In genomic region chr20:51759769-51760510, GRCh38 we compare ENCODE assay signal across 1 cellular context.
TF ChIP-seq lines count a peak whose summit lies in the region.

No MANE protein-coding gene starts in this region.

TF ChIP-seq in HepG2, 621 proteins besides CTCF, POLR2A, EP300 and RAD21:
- TF ChIP-seq TEAD2 (CRISPR knock-in tag; IDR thresholded peaks at IDR 0.05) (0 out of 2 replicates have a peak, but pooled peaks have one; percentile 20), SP5 (CRISPR knock-in tag; IDR thresholded peaks at IDR 0.05; ENCODE audit: borderline replicate concordance, low read depth) (peak; percentile 57), YEATS4 (CRISPR knock-in tag; IDR thresholded peaks at IDR 0.05; ENCODE audit: borderline replicate concordance) (0 out of 2 replicates have a peak, but pooled peaks have one; percentile 17), STAG1 (CRISPR knock-in tag; IDR thresholded peaks at IDR 0.05) (peak; percentile 7; the same call in 1 of the 2 replicates), ELF1 (CRISPR knock-in tag; IDR thresholded peaks at IDR 0.05) (0 out of 2 replicates have a peak, but pooled peaks have one; percentile 7), SNAPC4 (CRISPR knock-in tag; IDR thresholded peaks at IDR 0.05) (peak; percentile 87), ZMAT3 (CRISPR knock-in tag; conservative IDR thresholded peaks at IDR 0.05) (no peak), ZNF557 (CRISPR knock-in tag; IDR thresholded peaks at IDR 0.05) (0 out of 2 replicates have a peak, but pooled peaks have one; percentile 28), ZBTB43 (CRISPR knock-in tag; conservative IDR thresholded peaks at IDR 0.05) (0 out of 2 replicates have a peak, but pooled peaks have one; percentile 42), TFAP4 (IDR thresholded peaks at IDR 0.05; ENCODE audit: borderline replicate concordance, low read depth) (peak; percentile 66; the same call in 1 of the 2 replicates), ZNF468 (CRISPR knock-in tag; IDR thresholded peaks at IDR 0.05) (0 out of 2 replicates have a peak, but pooled peaks have one; percentile 64), KLF12 (CRISPR knock-in tag; IDR thresholded peaks at IDR 0.05; ENCODE audit: borderline replicate concordance) (no peak), ZNF256 (CRISPR knock-in tag; conservative IDR thresholded peaks at IDR 0.05) (0 out of 2 replicates have a peak, but pooled peaks have one; percentile 33), RFX1 (IDR thresholded peaks at IDR 0.05) (no peak)
- TF ChIP-seq, protein P1, sequence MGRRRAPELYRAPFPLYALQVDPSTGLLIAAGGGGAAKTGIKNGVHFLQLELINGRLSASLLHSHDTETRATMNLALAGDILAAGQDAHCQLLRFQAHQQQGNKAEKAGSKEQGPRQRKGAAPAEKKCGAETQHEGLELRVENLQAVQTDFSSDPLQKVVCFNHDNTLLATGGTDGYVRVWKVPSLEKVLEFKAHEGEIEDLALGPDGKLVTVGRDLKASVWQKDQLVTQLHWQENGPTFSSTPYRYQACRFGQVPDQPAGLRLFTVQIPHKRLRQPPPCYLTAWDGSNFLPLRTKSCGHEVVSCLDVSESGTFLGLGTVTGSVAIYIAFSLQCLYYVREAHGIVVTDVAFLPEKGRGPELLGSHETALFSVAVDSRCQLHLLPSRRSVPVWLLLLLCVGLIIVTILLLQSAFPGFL (CRISPR knock-in tag; IDR thresholded peaks at IDR 0.05), result 0 out of 2 replicates have a peak, but pooled peaks have one; percentile 23
- TF ChIP-seq, protein P2, sequence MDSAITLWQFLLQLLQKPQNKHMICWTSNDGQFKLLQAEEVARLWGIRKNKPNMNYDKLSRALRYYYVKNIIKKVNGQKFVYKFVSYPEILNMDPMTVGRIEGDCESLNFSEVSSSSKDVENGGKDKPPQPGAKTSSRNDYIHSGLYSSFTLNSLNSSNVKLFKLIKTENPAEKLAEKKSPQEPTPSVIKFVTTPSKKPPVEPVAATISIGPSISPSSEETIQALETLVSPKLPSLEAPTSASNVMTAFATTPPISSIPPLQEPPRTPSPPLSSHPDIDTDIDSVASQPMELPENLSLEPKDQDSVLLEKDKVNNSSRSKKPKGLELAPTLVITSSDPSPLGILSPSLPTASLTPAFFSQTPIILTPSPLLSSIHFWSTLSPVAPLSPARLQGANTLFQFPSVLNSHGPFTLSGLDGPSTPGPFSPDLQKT (CRISPR knock-in tag; IDR thresholded peaks at IDR 0.05; ENCODE audit: borderline replicate concordance), result 0 out of 2 replicates have a peak, but pooled peaks have one; percentile 26
- TF ChIP-seq, protein P3, sequence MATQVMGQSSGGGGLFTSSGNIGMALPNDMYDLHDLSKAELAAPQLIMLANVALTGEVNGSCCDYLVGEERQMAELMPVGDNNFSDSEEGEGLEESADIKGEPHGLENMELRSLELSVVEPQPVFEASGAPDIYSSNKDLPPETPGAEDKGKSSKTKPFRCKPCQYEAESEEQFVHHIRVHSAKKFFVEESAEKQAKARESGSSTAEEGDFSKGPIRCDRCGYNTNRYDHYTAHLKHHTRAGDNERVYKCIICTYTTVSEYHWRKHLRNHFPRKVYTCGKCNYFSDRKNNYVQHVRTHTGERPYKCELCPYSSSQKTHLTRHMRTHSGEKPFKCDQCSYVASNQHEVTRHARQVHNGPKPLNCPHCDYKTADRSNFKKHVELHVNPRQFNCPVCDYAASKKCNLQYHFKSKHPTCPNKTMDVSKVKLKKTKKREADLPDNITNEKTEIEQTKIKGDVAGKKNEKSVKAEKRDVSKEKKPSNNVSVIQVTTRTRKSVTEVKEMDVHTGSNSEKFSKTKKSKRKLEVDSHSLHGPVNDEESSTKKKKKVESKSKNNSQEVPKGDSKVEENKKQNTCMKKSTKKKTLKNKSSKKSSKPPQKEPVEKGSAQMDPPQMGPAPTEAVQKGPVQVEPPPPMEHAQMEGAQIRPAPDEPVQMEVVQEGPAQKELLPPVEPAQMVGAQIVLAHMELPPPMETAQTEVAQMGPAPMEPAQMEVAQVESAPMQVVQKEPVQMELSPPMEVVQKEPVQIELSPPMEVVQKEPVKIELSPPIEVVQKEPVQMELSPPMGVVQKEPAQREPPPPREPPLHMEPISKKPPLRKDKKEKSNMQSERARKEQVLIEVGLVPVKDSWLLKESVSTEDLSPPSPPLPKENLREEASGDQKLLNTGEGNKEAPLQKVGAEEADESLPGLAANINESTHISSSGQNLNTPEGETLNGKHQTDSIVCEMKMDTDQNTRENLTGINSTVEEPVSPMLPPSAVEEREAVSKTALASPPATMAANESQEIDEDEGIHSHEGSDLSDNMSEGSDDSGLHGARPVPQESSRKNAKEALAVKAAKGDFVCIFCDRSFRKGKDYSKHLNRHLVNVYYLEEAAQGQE (IDR thresholded peaks at IDR 0.05; ENCODE audit: borderline replicate concordance in 1 of 2, low read depth in 1 of 2, low read length in 2 of 2), result no peak
- TF ChIP-seq, protein P4, sequence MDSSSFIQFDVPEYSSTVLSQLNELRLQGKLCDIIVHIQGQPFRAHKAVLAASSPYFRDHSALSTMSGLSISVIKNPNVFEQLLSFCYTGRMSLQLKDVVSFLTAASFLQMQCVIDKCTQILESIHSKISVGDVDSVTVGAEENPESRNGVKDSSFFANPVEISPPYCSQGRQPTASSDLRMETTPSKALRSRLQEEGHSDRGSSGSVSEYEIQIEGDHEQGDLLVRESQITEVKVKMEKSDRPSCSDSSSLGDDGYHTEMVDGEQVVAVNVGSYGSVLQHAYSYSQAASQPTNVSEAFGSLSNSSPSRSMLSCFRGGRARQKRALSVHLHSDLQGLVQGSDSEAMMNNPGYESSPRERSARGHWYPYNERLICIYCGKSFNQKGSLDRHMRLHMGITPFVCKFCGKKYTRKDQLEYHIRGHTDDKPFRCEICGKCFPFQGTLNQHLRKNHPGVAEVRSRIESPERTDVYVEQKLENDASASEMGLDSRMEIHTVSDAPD (CRISPR knock-in tag; IDR thresholded peaks at IDR 0.05), result 0 out of 2 replicates have a peak, but pooled peaks have one; percentile 9
- TF ChIP-seq, protein P5, sequence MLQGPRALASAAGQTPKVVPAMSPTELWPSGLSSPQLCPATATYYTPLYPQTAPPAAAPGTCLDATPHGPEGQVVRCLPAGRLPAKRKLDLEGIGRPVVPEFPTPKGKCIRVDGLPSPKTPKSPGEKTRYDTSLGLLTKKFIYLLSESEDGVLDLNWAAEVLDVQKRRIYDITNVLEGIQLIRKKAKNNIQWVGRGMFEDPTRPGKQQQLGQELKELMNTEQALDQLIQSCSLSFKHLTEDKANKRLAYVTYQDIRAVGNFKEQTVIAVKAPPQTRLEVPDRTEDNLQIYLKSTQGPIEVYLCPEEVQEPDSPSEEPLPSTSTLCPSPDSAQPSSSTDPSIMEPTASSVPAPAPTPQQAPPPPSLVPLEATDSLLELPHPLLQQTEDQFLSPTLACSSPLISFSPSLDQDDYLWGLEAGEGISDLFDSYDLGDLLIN (CRISPR knock-in tag; IDR thresholded peaks at IDR 0.05; ENCODE audit: borderline replicate concordance), result peak; percentile 42; the same call in 1 of the 2 replicates
- TF ChIP-seq, protein P6, sequence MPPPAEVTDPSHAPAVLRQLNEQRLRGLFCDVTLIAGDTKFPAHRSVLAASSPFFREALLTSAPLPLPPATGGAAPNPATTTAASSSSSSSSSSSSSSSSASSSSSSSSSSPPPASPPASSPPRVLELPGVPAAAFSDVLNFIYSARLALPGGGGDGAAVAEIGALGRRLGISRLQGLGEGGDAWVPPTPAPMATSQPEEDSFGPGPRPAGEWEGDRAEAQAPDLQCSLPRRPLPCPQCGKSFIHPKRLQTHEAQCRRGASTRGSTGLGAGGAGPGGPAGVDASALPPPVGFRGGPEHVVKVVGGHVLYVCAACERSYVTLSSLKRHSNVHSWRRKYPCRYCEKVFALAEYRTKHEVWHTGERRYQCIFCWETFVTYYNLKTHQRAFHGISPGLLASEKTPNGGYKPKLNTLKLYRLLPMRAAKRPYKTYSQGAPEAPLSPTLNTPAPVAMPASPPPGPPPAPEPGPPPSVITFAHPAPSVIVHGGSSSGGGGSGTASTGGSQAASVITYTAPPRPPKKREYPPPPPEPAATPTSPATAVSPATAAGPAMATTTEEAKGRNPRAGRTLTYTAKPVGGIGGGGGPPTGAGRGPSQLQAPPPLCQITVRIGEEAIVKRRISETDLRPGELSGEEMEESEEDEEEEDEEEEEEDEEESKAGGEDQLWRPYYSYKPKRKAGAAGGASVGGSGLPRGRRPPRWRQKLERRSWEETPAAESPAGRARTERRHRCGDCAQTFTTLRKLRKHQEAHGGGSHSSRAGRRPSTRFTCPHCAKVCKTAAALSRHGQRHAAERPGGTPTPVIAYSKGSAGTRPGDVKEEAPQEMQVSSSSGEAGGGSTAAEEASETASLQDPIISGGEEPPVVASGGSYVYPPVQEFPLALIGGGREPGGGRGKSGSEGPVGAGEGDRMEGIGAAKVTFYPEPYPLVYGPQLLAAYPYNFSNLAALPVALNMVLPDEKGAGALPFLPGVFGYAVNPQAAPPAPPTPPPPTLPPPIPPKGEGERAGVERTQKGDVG (CRISPR knock-in tag; IDR thresholded peaks at IDR 0.05; ENCODE audit: borderline replicate concordance), result no peak
